In the genomic region with DNA sequence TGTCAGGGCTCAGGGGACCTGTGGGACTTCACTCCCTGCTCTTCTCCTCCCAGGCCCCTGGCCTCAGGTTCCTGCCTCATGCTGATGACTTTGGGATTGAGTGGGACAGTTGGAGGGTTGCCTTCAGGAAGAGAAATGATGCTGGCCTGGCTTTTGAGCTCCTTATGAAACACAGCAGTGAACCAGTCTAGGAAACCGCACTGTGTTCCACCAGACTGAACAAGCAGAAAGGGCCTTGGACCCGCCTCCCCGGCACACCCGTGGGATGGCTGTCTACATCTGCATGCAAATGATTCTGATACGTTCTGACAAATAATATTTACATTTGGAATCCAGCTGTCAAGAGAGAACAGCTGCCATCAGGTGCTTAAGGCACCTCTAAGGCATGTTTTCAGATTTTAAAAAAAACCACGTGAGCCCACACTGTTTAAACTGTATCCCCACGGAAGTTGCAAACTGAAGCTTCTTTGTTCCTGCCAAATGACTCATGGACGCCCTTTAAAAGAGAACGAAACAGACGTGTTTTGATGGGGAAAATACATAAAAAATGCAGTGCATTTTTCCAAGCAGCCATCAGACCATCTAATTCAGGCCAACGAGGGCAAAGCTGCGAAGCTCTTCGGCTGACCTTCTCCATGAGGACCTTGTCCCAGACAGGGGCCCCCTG, we compare ENCODE assay signal across 8 cellular contexts. TPM values are rescaled to one million over a fixed set of nuclear protein-coding genes. Genes with fewer than 3 reads are reported as not detected.
DNase-seq lines count a peak whose midpoint lies in the region; ATAC-seq and TF ChIP-seq lines count a peak whose summit lies in the region.

No MANE protein-coding gene starts in this region.

- no peak for TF ChIP-seq EP300 in SK-N-SH (IDR thresholded peaks at IDR 0.05; ENCODE audit: borderline replicate concordance in 1 of 2, low read depth in 1 of 2, low read length in 1 of 2)

- H3K27ac ChIP-seq in SK-N-SH (ENCODE audit: low read depth in 2 of 2, low read length in 1 of 2), result peak overlapping the region in 1 of 2 experiments; percentile 79; a peak in 2 of 4 replicates

- peak overlapping the region; percentile 23; the same call in 1 of the 2 replicates for H3K9ac ChIP-seq in SK-N-SH

- H4K20me1 ChIP-seq in SK-N-SH (ENCODE audit: insufficient read depth), result no peaks in the 10 kb centered on the region

- H3K27me3 ChIP-seq in SK-N-SH (ENCODE audit: insufficient read depth), result no peaks in the 10 kb centered on the region

- POLR2A ChIA-PET in SK-N-SH (lab: Yijun Ruan, JAX), result no interaction called here

- H3K4me1 ChIP-seq in SK-N-SH (ENCODE audit: control insufficient read depth in 1 of 2, insufficient read depth in 2 of 2, low read depth in 1 of 2, low read length in 1 of 2), result peaks cover 4 to 25% of the 10 kb centered on the region in 2 experiments; a peak in 3 of 4 replicates

- 57% methylated on average over 13 of the region's 13 CpGs for WGBS in SK-N-SH (ENCODE audit: low lambda C conversion rate)

- no peaks in the 10 kb centered on the region for H3K9me2 ChIP-seq in SK-N-SH

- H3K9me3 ChIP-seq in SK-N-SH, result no peaks in the 10 kb centered on the region

- H3K4me2 ChIP-seq in SK-N-SH, result peak overlapping the region; percentile 11; the same call in 1 of the 2 replicates

- DNase-seq in COLO829 (ENCODE audit: low spot score) (peak; percentile 98), HS-27A (ENCODE audit: low read depth) (peak; percentile 57), SK-N-SH (no peak), head of caudate nucleus (peak; percentile 22 to 82 (median 60)), renal cortical epithelial cell (ENCODE audit: low read depth) (peak; percentile 90), SIG-M5 treated with dmso at 0.1 percent for 504 hours (lab: John Stamatoyannopoulos, UW; ENCODE audit: unreplicated experiment) (no peak)
- DNase-seq in stimulated activated CD4-positive, alpha-beta T cell treated with anti-CD3 and anti-CD28 coated beads, Interleukin-4, amount 100 ng/mL, for 4 hours, result no peak

- H3K4me3 ChIP-seq in SK-N-SH (ENCODE audit: low read depth in 2 of 2, low read length in 1 of 2), result no peak overlapping the region

- TF ChIP-seq CTCF in SK-N-SH (IDR thresholded peaks at IDR 0.05), result no peak

- CTCF ChIA-PET in SK-N-SH (lab: Yijun Ruan, JAX), result no interaction called here

- peak overlapping the region; percentile 78 for H2AFZ ChIP-seq in SK-N-SH (ENCODE audit: low read depth)

- H3F3A ChIP-seq in SK-N-SH (replicated peaks; ENCODE audit: insufficient read depth), result peaks cover 19% of the 10 kb centered on the region

- H3K79me2 ChIP-seq in SK-N-SH (ENCODE audit: insufficient read depth), result no peaks in the 10 kb centered on the region

- H3K36me3 ChIP-seq in SK-N-SH (replicated peaks in 1 of 2; ENCODE audit: control insufficient read depth in 1 of 2, insufficient read depth in 2 of 2, low read length in 1 of 2), result no peaks in the 10 kb centered on the region

- intact Hi-C loops in head of caudate nucleus (cut with DNase I), result no loop called here

- TF ChIP-seq RAD21 in SK-N-SH (IDR thresholded peaks at IDR 0.05; ENCODE audit: low read length), result no peak

- no peak for ATAC-seq in HG03521 (IDR thresholded peaks at IDR 0.05; ENCODE audit: unreplicated experiment)

TF ChIP-seq in SK-N-SH, 30 proteins besides CTCF, POLR2A, EP300 and RAD21:
- TF ChIP-seq, protein P1, sequence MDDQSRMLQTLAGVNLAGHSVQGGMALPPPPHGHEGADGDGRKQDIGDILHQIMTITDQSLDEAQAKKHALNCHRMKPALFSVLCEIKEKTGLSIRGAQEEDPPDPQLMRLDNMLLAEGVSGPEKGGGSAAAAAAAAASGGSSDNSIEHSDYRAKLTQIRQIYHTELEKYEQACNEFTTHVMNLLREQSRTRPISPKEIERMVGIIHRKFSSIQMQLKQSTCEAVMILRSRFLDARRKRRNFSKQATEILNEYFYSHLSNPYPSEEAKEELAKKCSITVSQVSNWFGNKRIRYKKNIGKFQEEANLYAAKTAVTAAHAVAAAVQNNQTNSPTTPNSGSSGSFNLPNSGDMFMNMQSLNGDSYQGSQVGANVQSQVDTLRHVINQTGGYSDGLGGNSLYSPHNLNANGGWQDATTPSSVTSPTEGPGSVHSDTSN (IDR thresholded peaks at IDR 0.05), result peak; percentile 21; the same call in 1 of the 2 replicates
- TF ChIP-seq, protein P2, sequence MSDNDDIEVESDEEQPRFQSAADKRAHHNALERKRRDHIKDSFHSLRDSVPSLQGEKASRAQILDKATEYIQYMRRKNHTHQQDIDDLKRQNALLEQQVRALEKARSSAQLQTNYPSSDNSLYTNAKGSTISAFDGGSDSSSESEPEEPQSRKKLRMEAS (IDR thresholded peaks at IDR 0.05; ENCODE audit: low read depth), result peak; percentile 92
- TF ChIP-seq JUND (IDR thresholded peaks at IDR 0.05) (peak; percentile 65), MEF2A (IDR thresholded peaks at IDR 0.05; ENCODE audit: borderline replicate concordance, low read depth) (no peak), ELF1 (IDR thresholded peaks at IDR 0.05) (peak; percentile 24; the same call in 1 of the 2 replicates), CHD2 (IDR thresholded peaks at IDR 0.05; ENCODE audit: low read length, partially characterized antibody) (no peak), TCF12 (IDR thresholded peaks at IDR 0.05) (peak; percentile 52), FOSL2 (IDR thresholded peaks at IDR 0.05; ENCODE audit: borderline replicate concordance, low read depth) (peak; percentile 69; the same call in 1 of the 2 replicates), FOXJ3 (CRISPR knock-in tag; IDR thresholded peaks at IDR 0.05) (no peak)
- TF ChIP-seq, protein P3, sequence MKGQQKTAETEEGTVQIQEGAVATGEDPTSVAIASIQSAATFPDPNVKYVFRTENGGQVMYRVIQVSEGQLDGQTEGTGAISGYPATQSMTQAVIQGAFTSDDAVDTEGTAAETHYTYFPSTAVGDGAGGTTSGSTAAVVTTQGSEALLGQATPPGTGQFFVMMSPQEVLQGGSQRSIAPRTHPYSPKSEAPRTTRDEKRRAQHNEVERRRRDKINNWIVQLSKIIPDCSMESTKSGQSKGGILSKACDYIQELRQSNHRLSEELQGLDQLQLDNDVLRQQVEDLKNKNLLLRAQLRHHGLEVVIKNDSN (IDR thresholded peaks at IDR 0.05; ENCODE audit: borderline replicate concordance, low read depth), result peak; percentile 49; the same call in 1 of the 2 replicates

RNA-seq across cellular contexts. Expression of a gene that starts 27.6 kb away (rescaled TPM):
- 37.9 and 41.4 TPM in 2 replicates for polyA plus RNA-seq in SK-N-SH (2012; rRNA removed)
- 46.4 and 46.7 TPM in 2 replicates for polyA plus RNA-seq in SK-N-SH (2012; cell fraction: cytosol; rRNA removed)
- 60.7 and 79.4 TPM in 2 replicates for polyA plus RNA-seq in SK-N-SH (2012; cell fraction: nucleus; rRNA removed)
- 59.4 and 68.6 TPM in 2 replicates for total RNA-seq in renal cortical epithelial cell

Comparison
In these comparisons a context has a peak if more than half of its experiments do, and no peak if none do; other contexts are left out.
1. DNase-seq: peak in COLO829 (single experiment), HS-27A (single experiment), head of caudate nucleus (42 of 42) and renal cortical epithelial cell (single experiment); none in SK-N-SH (single experiment), stimulated activated CD4-positive, alpha-beta T cell treated with anti-CD3 and anti-CD28 coated beads, Interleukin-4, amount 100 ng/mL, for 4 hours (0 of 2) and SIG-M5 treated with dmso at 0.1 percent for 504 hours (single experiment).